8 cellular contexts compared by ENCODE assay signal in the genomic region with DNA sequence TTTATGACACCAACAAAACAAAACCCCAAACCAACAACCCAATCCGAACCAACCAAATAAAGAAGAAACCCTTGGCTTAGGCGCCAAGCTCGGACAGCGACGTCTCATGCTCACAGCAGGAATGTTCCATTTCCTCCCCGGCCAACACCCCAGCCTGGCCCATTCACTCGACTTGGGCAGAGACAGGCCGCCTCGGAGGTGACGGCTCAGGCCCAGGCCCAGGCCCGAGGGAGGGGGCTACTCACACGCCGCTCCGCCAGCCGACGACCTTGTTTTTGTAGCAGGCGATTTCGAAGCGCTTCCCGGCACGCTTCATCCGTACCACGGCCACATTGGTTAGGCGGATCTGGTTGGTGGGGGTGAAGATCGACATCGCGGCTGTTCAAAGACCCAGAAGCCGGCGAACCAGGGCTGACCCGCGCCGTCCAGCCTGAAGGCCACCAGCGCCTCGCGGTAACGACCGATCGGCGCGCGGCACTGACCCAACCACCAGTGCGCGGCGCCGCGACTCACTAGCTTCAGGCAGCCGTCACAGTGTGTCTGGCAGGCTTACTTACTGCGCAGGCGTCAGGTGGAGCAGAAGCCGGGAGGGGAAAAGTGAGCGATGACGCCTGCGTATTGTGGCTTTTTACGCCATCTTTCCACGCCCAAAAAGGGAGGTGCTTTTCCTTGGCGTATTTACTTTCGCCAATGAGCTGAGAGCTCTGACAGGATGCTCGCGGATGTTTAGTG. TPM values are rescaled to one million over a fixed set of nuclear protein-coding genes. Genes with fewer than 3 reads are reported as not detected.
DNase-seq lines count a peak whose midpoint lies in the region; ATAC-seq and TF ChIP-seq lines count a peak whose summit lies in the region.
"Not testable (repeated sequence)": the region's sequence is repeated elsewhere in the genome, so short reads cannot be mapped to it uniquely, and the experiment has no call there.

Gene SBDS (minus strand): TSS at position 542 of the 732 bp plus-strand sequence. CDS start 169 bp downstream, at position 373.

- H3K9ac ChIP-seq in SK-N-MC (ENCODE audit: insufficient read length), result peak within 1 kb of the TSS; percentile 75

- DNase-seq in GM04503 (ENCODE audit: low read depth), result peak; percentile 95
- DNase-seq in HFFc6, result peak; percentile 99
- DNase-seq in NB4 (ENCODE audit: low read depth), result peak; percentile 99
- peak; percentile 98 for DNase-seq in SK-N-MC (ENCODE audit: low read depth, low spot score)
- DNase-seq in activated naive CD4-positive, alpha-beta T cell treated with anti-CD3 and anti-CD28 coated beads, Interleukin-2, amount 10 ng/mL, durations not matched to agents 7 days and 5 days, result peak; percentile 96
- DNase-seq in substantia nigra (lab: John Stamatoyannopoulos, UW), result peak; percentile 47 to 96 (median 89)

- TF ChIP-seq CTCF in HFFc6 (IDR thresholded peaks at IDR 0.05), result peak; percentile 33; the same call in 1 of the 2 replicates
- not testable (repeated sequence) for TF ChIP-seq CTCF in NB4 (IDR thresholded peaks at IDR 0.05; ENCODE audit: low read depth, low read length); neutrophil (IDR thresholded peaks at IDR 0.05)
- TF ChIP-seq CTCF in gastroesophageal sphincter (IDR thresholded peaks at IDR 0.05), result peak in 1 of 4 experiments; percentile 15

- H3K27ac ChIP-seq in SK-N-MC (peak within 1 kb of the TSS; percentile 42; the same call in 1 of the 2 replicates), gastroesophageal sphincter (peak within 1 kb of the TSS; percentile 98 to 100 (median 100)), neutrophil (peak within 1 kb of the TSS; percentile 94), substantia nigra (ENCODE audit: low read depth, low read length, poor library complexity, severe bottlenecking) (peak within 1 kb of the TSS; percentile 75)

- peak; percentile 86 for ATAC-seq in gastroesophageal sphincter

- WGBS in gastroesophageal sphincter (ENCODE audit: low coverage in 1 of 2), 2 donors, result 0% methylated on average over 23 to 28 of the region's 59 CpGs

- peaks cover 12% of the 10 kb centered on the region for H3K36me3 ChIP-seq in SK-N-MC (ENCODE audit: insufficient read depth, low read length)
- peaks cover 7 to 53% of the 10 kb centered on the region in 2 donors for H3K36me3 ChIP-seq in gastroesophageal sphincter
- H3K36me3 ChIP-seq in neutrophil, result peaks cover 15% of the 10 kb centered on the region

- CTCF ChIA-PET in activated naive CD4-positive, alpha-beta T cell treated with anti-CD3 and anti-CD28 coated beads, Interleukin-2, amount 10 ng/mL, durations not matched to agents 7 days and 5 days (lab: Charles Lee), result interaction anchor here (1.2 kb wide), 1 partner anchor 73 kb away, joined by 3 read pairs; no protein-coding TSS in a partner anchor

- H3K36me3 Mint-ChIP-seq in HFFc6 (ENCODE audit: low read depth), result peaks cover 28% of the 10 kb centered on the region
- H3K36me3 Mint-ChIP-seq in activated naive CD4-positive, alpha-beta T cell treated with anti-CD3 and anti-CD28 coated beads, Interleukin-2, amount 10 ng/mL, durations not matched to agents 7 days and 5 days, result peaks cover 26% of the 10 kb centered on the region

- H3K9me3 Mint-ChIP-seq in HFFc6; activated naive CD4-positive, alpha-beta T cell treated with anti-CD3 and anti-CD28 coated beads, Interleukin-2, amount 10 ng/mL, durations not matched to agents 7 days and 5 days: not testable (repeated sequence)

- H3K27ac Mint-ChIP-seq in HFFc6, result peak within 1 kb of the TSS; percentile 99
- H3K27ac Mint-ChIP-seq in activated naive CD4-positive, alpha-beta T cell treated with anti-CD3 and anti-CD28 coated beads, Interleukin-2, amount 10 ng/mL, durations not matched to agents 7 days and 5 days, result peak within 1 kb of the TSS; percentile 100

- H3K4me1 Mint-ChIP-seq in HFFc6 (ENCODE audit: low read depth), result peaks cover 16% of the 10 kb centered on the region
- H3K4me1 Mint-ChIP-seq in activated naive CD4-positive, alpha-beta T cell treated with anti-CD3 and anti-CD28 coated beads, Interleukin-2, amount 10 ng/mL, durations not matched to agents 7 days and 5 days, result peaks cover 33% of the 10 kb centered on the region

- not testable (repeated sequence) for H3K27me3 ChIP-seq in gastroesophageal sphincter, neutrophil

- H3K4me1 ChIP-seq in gastroesophageal sphincter, result peaks cover 5 to 42% (median 15%) of the 10 kb centered on the region in 3 donors
- peaks cover 16 to 20% of the 10 kb centered on the region in 2 experiments for H3K4me1 ChIP-seq in neutrophil (ENCODE audit: control insufficient read depth in 1 of 2, insufficient read depth in 1 of 2, low read depth in 1 of 2, low read length in 1 of 2)

- TF ChIP-seq EP300 in gastroesophageal sphincter (IDR thresholded peaks at IDR 0.05), result not testable (repeated sequence)

- H3K9me3 ChIP-seq in SK-N-MC (ENCODE audit: low read depth, low read length); gastroesophageal sphincter; neutrophil: not testable (repeated sequence)

- peaks cover 10% of the 10 kb centered on the region for H3K27me3 Mint-ChIP-seq in HFFc6 (ENCODE audit: insufficient read depth)
- not testable (repeated sequence) for H3K27me3 Mint-ChIP-seq in activated naive CD4-positive, alpha-beta T cell treated with anti-CD3 and anti-CD28 coated beads, Interleukin-2, amount 10 ng/mL, durations not matched to agents 7 days and 5 days

- H3K4me3 Mint-ChIP-seq in HFFc6, result peak within 1 kb of the TSS; percentile 97
- peak within 1 kb of the TSS; percentile 93 for H3K4me3 Mint-ChIP-seq in activated naive CD4-positive, alpha-beta T cell treated with anti-CD3 and anti-CD28 coated beads, Interleukin-2, amount 10 ng/mL, durations not matched to agents 7 days and 5 days

- H3K4me3 ChIP-seq in NB4 (ENCODE audit: low read depth, low read length) (peak within 1 kb of the TSS; percentile 84), SK-N-MC (peak within 1 kb of the TSS; percentile 88), gastroesophageal sphincter (peak within 1 kb of the TSS; percentile 71 to 90), neutrophil (ENCODE audit: low read depth in 1 of 2, low read length in 1 of 2) (peak within 1 kb of the TSS; percentile 78 to 90)

- TF ChIP-seq POLR2A in NB4 (IDR thresholded peaks at IDR 0.05; ENCODE audit: extremely low read depth, insufficient read length), result peak; percentile 83
- peak; percentile 99 for TF ChIP-seq POLR2A in gastroesophageal sphincter (IDR thresholded peaks at IDR 0.05)

RNA-seq across cellular contexts. Expression of gene SBDS, which starts in this region (rescaled TPM):
- 100 to 1,000 TPM; 164 to 212 (median 168) TPM for total RNA-seq in HFFc6 (2021; fragmentation: NEBNext Ultra II Directional; extraction: Animal tissue kit (Norgen Biotek cat#: 25700))
- 100 to 1,000 TPM; 210 to 340 (median 304) TPM for total RNA-seq in gastroesophageal sphincter

Comparison
In these comparisons a context has a peak if more than half of its experiments do, and no peak if none do; other contexts are left out.
1. Peak in every context shown above with its lines: DNase-seq, ATAC-seq, H3K4me3 ChIP-seq and H3K27ac ChIP-seq.
2. H3K27ac ChIP-seq: peak in every context shown above with its lines; median percentile 100 in gastroesophageal sphincter; 94 in neutrophil; 75 in substantia nigra; 42 in SK-N-MC.